Comparison of ENCODE assay signal across 10 cellular contexts in genomic region chr7:151633516-151633812, GRCh38.
DNase-seq lines count a peak whose midpoint lies in the region; ATAC-seq, FAIRE-seq and TF ChIP-seq lines count a peak whose summit lies in the region.
"Had no signal": no experiment of that assay in that cellular context is flagged by ENCODE, and none has a peak within 500 bp of the region (broad histone marks: within the 10 kb centered on the region; RNA-seq: fewer than 3 reads in every experiment).

No MANE protein-coding gene starts in this region.

- no peak overlapping the region for H3K4me3 ChIP-seq in astrocyte (ENCODE audit: insufficient read depth, low read depth, low read length)
- no peak overlapping the region for H3K4me3 ChIP-seq in vagina

- peak overlapping the region; percentile 96 for H3K4me3 Mint-ChIP-seq in stimulated activated naive CD8-positive, alpha-beta T cell treated with anti-CD3 and anti-CD28 coated beads, Interleukin-15, Interleukin-2, amounts not matched to agents 100 ng/mL and 50 ng/mL, for 24 hours
- H3K4me3 Mint-ChIP-seq in astrocyte (ENCODE audit: unreplicated experiment) (peak overlapping the region; percentile 17), natural killer cell (peak overlapping the region; percentile 99)

- no peak for DNase-seq in stimulated activated naive CD8-positive, alpha-beta T cell treated with anti-CD3 and anti-CD28 coated beads, Interleukin-15, Interleukin-2, amounts not matched to agents 100 U/mL and 50 U/mL, for 24 hours
- no peak for DNase-seq in astrocyte (ENCODE audit: low read depth)
- DNase-seq in natural killer cell: no peak
- no peak for DNase-seq in vagina (ENCODE audit: extremely low spot score in 2 of 2)
- DNase-seq in H54 (ENCODE audit: insufficient read length, low spot score): no peak
- DNase-seq: SW 1271 had no signal

- peak overlapping the region; percentile 98 for H3K27ac Mint-ChIP-seq in stimulated activated naive CD8-positive, alpha-beta T cell treated with anti-CD3 and anti-CD28 coated beads, Interleukin-15, Interleukin-2, amounts not matched to agents 100 ng/mL and 50 ng/mL, for 24 hours
- H3K27ac Mint-ChIP-seq in astrocyte (ENCODE audit: unreplicated experiment): no peak overlapping the region
- peak overlapping the region; percentile 93 to 96 for H3K27ac Mint-ChIP-seq in natural killer cell

- H3K4me1 ChIP-seq in astrocyte (ENCODE audit: insufficient read depth, low read length): peaks cover 24% of the 10 kb centered on the region
- H3K4me1 ChIP-seq in vagina: peaks cover 22% of the 10 kb centered on the region

- no peak overlapping the region for H3K4me2 ChIP-seq in astrocyte (ENCODE audit: low read length)

- H3K9me3 ChIP-seq in astrocyte (ENCODE audit: insufficient read depth, low read depth, low read length) (no peaks in the 10 kb centered on the region), vagina (no peaks in the 10 kb centered on the region)

- no peak overlapping the region for H3K9ac ChIP-seq in astrocyte (ENCODE audit: low read length)

- H3K36me3 Mint-ChIP-seq in stimulated activated naive CD8-positive, alpha-beta T cell treated with anti-CD3 and anti-CD28 coated beads, Interleukin-15, Interleukin-2, amounts not matched to agents 100 ng/mL and 50 ng/mL, for 24 hours (ENCODE audit: low read depth): no peaks in the 10 kb centered on the region
- H3K36me3 Mint-ChIP-seq in astrocyte (ENCODE audit: low read depth, unreplicated experiment) (no peaks in the 10 kb centered on the region), natural killer cell (no peaks in the 10 kb centered on the region)

- FAIRE-seq in astrocyte (lab: Jason Lieb, UNC) (no peak), H54 (lab: Jason Lieb, UNC) (no peak)
- FAIRE-seq: small intestine had no signal

- H2AFZ ChIP-seq in astrocyte (ENCODE audit: low read depth, low read length): no peak overlapping the region

- ATAC-seq in stimulated activated naive CD8-positive, alpha-beta T cell treated with anti-CD3 and anti-CD28 coated beads, Interleukin-15, Interleukin-2, amounts not matched to agents 100 U/mL and 50 U/mL, for 24 hours: no peak
- ATAC-seq in natural killer cell: no peak
- ATAC-seq in HG03108 (IDR thresholded peaks at IDR 0.05; ENCODE audit: unreplicated experiment): no peak
- ATAC-seq in HG03045 (IDR thresholded peaks at IDR 0.05; ENCODE audit: unreplicated experiment): no peak

- no peak overlapping the region for H3K27ac ChIP-seq in astrocyte (ENCODE audit: low read depth, low read length)
- peak overlapping the region; percentile 94 for H3K27ac ChIP-seq in vagina

- H3K36me3 ChIP-seq in astrocyte (ENCODE audit: insufficient read depth, low read length) (no peaks in the 10 kb centered on the region), vagina (no peaks in the 10 kb centered on the region)

- TF ChIP-seq CTCF in astrocyte (IDR thresholded peaks at IDR 0.05; ENCODE audit: insufficient read depth, low read depth, low read length) (no peak), natural killer cell (IDR thresholded peaks at IDR 0.05) (no peak), vagina (IDR thresholded peaks at IDR 0.05) (no peak)

- peaks cover 26% of the 10 kb centered on the region for H3K79me2 ChIP-seq in astrocyte (ENCODE audit: insufficient read depth, low read length)

- TF ChIP-seq POLR2A in vagina (IDR thresholded peaks at IDR 0.05): no peak
- TF ChIP-seq POLR2A in H54 (IDR thresholded peaks at IDR 0.05; ENCODE audit: low read depth, low read length): no peak

- peaks cover 19% of the 10 kb centered on the region for H4K20me1 ChIP-seq in astrocyte (ENCODE audit: insufficient read depth, low read length)

- no peaks in the 10 kb centered on the region for H3K9me3 Mint-ChIP-seq in stimulated activated naive CD8-positive, alpha-beta T cell treated with anti-CD3 and anti-CD28 coated beads, Interleukin-15, Interleukin-2, amounts not matched to agents 100 ng/mL and 50 ng/mL, for 24 hours
- H3K9me3 Mint-ChIP-seq in astrocyte (ENCODE audit: unreplicated experiment) (peaks cover 3% of the 10 kb centered on the region), natural killer cell (no peaks in the 10 kb centered on the region)

- intact Hi-C loops in natural killer cell (cut with micrococcal nuclease) (loop anchor here (5.0 kb wide), 1 partner anchor 281 kb away; no protein-coding TSS in a partner anchor), vagina (cut with DNase I) (loop anchor here (10.0 kb wide), 1 partner anchor 121 kb away; no protein-coding TSS in a partner anchor)

- no peaks in the 10 kb centered on the region for H3K27me3 Mint-ChIP-seq in stimulated activated naive CD8-positive, alpha-beta T cell treated with anti-CD3 and anti-CD28 coated beads, Interleukin-15, Interleukin-2, amounts not matched to agents 100 ng/mL and 50 ng/mL, for 24 hours
- H3K27me3 Mint-ChIP-seq in astrocyte (ENCODE audit: low read depth, unreplicated experiment) (no peaks in the 10 kb centered on the region), natural killer cell (ENCODE audit: low read depth in 2 of 2) (no peaks in the 10 kb centered on the region)

- no peaks in the 10 kb centered on the region for H3K27me3 ChIP-seq in astrocyte (ENCODE audit: insufficient read depth, low read length)
- H3K27me3 ChIP-seq in vagina: no peaks in the 10 kb centered on the region

- H3K4me1 Mint-ChIP-seq in stimulated activated naive CD8-positive, alpha-beta T cell treated with anti-CD3 and anti-CD28 coated beads, Interleukin-15, Interleukin-2, amounts not matched to agents 100 ng/mL and 50 ng/mL, for 24 hours (ENCODE audit: low read depth): peaks cover 29% of the 10 kb centered on the region
- H3K4me1 Mint-ChIP-seq in astrocyte (ENCODE audit: low read depth, unreplicated experiment): peaks cover 20% of the 10 kb centered on the region
- peaks cover 24 to 31% of the 10 kb centered on the region in 2 donors for H3K4me1 Mint-ChIP-seq in natural killer cell

Comparison
In these comparisons a context has a peak if more than half of its experiments do, and no peak if none do; other contexts are left out.
1. H3K4me3 Mint-ChIP-seq: peak in every context shown above with its lines; median percentile 99 in natural killer cell; 96 in stimulated activated naive CD8-positive, alpha-beta T cell treated with anti-CD3 and anti-CD28 coated beads, Interleukin-15, Interleukin-2, amounts not matched to agents 100 ng/mL and 50 ng/mL, for 24 hours; 17 in astrocyte.